ENCODE assay signal across 30 cellular contexts in the genomic region with DNA sequence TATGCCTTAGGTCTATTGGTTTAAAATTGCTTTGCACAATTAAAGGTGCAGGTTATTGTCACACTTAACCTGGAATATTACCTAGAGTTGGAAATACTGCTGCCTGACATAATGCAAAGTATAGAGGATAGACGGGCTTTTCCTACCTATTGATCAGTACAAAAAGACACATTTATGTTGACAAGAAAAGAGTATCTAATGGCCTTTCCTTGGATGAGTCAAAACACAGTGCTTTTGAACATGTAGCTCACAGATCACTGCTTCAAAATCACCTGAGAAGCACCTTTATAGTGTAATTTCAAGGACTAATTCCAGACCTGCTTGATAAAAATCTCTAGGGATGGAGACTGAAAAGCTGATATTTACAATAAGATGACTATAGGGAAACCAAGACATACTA.
A peak's percentile ranks its signal among the peaks of the same experiment; 100 is the strongest.
DNase-seq lines count a peak whose midpoint lies in the region; FAIRE-seq and TF ChIP-seq lines count a peak whose summit lies in the region.
"Had no signal": no experiment of that assay in that cellular context is flagged by ENCODE, and none has a peak within 500 bp of the region (broad histone marks: within the 10 kb centered on the region; RNA-seq: fewer than 3 reads in every experiment).

No MANE protein-coding gene starts in this region.

- DNase-seq in D721Med (ENCODE audit: insufficient read length, low spot score) (no peak), activated gamma-delta T cell (lab: John Stamatoyannopoulos, UW) (no peak), kidney (no peak)
- DNase-seq: 8988T; ACHN; AML-193; BE2C; C1 segment of cervical spinal cord; Caco-2; Calu3; CD4-positive, alpha-beta memory T cell; CD4-positive, alpha-beta T cell; CD4-positive, CD25-positive, alpha-beta regulatory T cell; CD8-positive, alpha-beta memory T cell; CD8-positive, alpha-beta T cell; COR-L47; DMS 273 treated with DMSO at 0.1 percent for 48 hours; DMS153; DMS53; DMS79; DMS79 treated with DMSO at 0.1 percent for 48 hours; DND-41; EL had no signal

- intact Hi-C loops in kidney (cut with DNase I): no loop called here

- TF ChIP-seq RAD21 in neural cell (conservative IDR thresholded peaks at IDR 0.05): peak; percentile 9

- FAIRE-seq in D721Med (lab: Jason Lieb, UNC): peak; percentile 58
- no peak for FAIRE-seq in kidney (lab: Jason Lieb, UNC)
- FAIRE-seq: A204.1, A549 had no signal

- no peak overlapping the region for H3K4me2 ChIP-seq in neural cell (ENCODE audit: low read length)
- H3K4me2 ChIP-seq: A549; BLaER1; BLaER1 treated with 17β-estradiol and CSF1 and Interleukin-3, amounts not matched to agents 10 nM and 100 nM had no signal

- H4K20me1 ChIP-seq in neural cell (ENCODE audit: insufficient read depth): no peaks in the 10 kb centered on the region
- H4K20me1 ChIP-seq: BLaER1; BLaER1 treated with 17β-estradiol and CSF1 and Interleukin-3, amounts not matched to agents 10 nM and 100 nM had no signal

- no peaks in the 10 kb centered on the region for H3K27me3 ChIP-seq in neural cell (ENCODE audit: insufficient read depth, low read depth, low read length)
- H3K27me3 ChIP-seq: BE2C; BLaER1; BLaER1 treated with 17β-estradiol and CSF1 and Interleukin-3, amounts not matched to agents 10 nM and 100 nM had no signal

- no peaks in the 10 kb centered on the region for H3K9me2 ChIP-seq in neural cell (ENCODE audit: insufficient read depth, low read length)

- no peaks in the 10 kb centered on the region for H3K4me1 ChIP-seq in kidney (ENCODE audit: control insufficient read depth in 1 of 2, insufficient read depth in 1 of 2, low read depth in 1 of 2, low read length in 2 of 2)
- H3K4me1 ChIP-seq: A549; BE2C; BLaER1; BLaER1 treated with 17β-estradiol and CSF1 and Interleukin-3, amounts not matched to agents 10 nM and 100 nM; Caco-2 had no signal

- no peak overlapping the region for H2AFZ ChIP-seq in neural cell (ENCODE audit: low read depth, low read length)

- H3K36me3 ChIP-seq in neural cell (ENCODE audit: insufficient read depth, low read length): no peaks in the 10 kb centered on the region
- H3K36me3 ChIP-seq in kidney (ENCODE audit: control insufficient read depth in 1 of 2, insufficient read depth in 2 of 2, low read length in 2 of 2): no peaks in the 10 kb centered on the region
- H3K36me3 ChIP-seq: BE2C; BLaER1; BLaER1 treated with 17β-estradiol and CSF1 and Interleukin-3, amounts not matched to agents 10 nM and 100 nM had no signal

- H3F3A ChIP-seq in neural cell (ENCODE audit: insufficient read depth, low read length, poor library complexity, severe bottlenecking): no peaks in the 10 kb centered on the region

- H3K4me3 ChIP-seq in neural cell (ENCODE audit: low read length) (no peak overlapping the region), kidney (ENCODE audit: low read length in 2 of 2) (no peak overlapping the region)
- H3K4me3 ChIP-seq: A549; BLaER1; BLaER1 treated with 17β-estradiol and CSF1 and Interleukin-3, amounts not matched to agents 10 nM and 100 nM had no signal

- TF ChIP-seq CTCF in D721Med (IDR thresholded peaks at IDR 0.05; ENCODE audit: insufficient read depth, missing control alignments): no peak
- TF ChIP-seq CTCF in neural cell (IDR thresholded peaks at IDR 0.05; ENCODE audit: poor library complexity, severe bottlenecking): no peak
- TF ChIP-seq CTCF in kidney (IDR thresholded peaks at IDR 0.05; ENCODE audit: borderline replicate concordance, extremely low read depth, insufficient read depth): no peak

- H3K79me2 ChIP-seq in neural cell (replicated peaks; ENCODE audit: insufficient read depth, low read length): peaks cover 14% of the 10 kb centered on the region

- peak overlapping the region; percentile 26 for H3K27ac ChIP-seq in neural cell (ENCODE audit: low read length)
- H3K27ac ChIP-seq in kidney (ENCODE audit: low read depth in 2 of 2, low read length in 2 of 2): no peak overlapping the region
- H3K27ac ChIP-seq: 22Rv1; A549; BLaER1; BLaER1 treated with 17β-estradiol and CSF1 and Interleukin-3, amounts not matched to agents 10 nM and 100 nM; C4-2B had no signal

- H3K9me3 ChIP-seq in neural cell (ENCODE audit: low read length) (no peaks in the 10 kb centered on the region), kidney (ENCODE audit: control insufficient read depth in 1 of 2, low read length in 2 of 2) (no peaks in the 10 kb centered on the region)
- H3K9me3 ChIP-seq: A549; BE2C; BLaER1; BLaER1 treated with 17β-estradiol and CSF1 and Interleukin-3, amounts not matched to agents 10 nM and 100 nM; Caco-2 had no signal

- TF ChIP-seq EP300 in neural cell (conservative IDR thresholded peaks at IDR 0.05; ENCODE audit: poor library complexity, severe bottlenecking): peak; percentile 62

- H3K9ac ChIP-seq in neural cell (ENCODE audit: low read length) (no peak overlapping the region), kidney (ENCODE audit: low read length in 2 of 2) (no peak overlapping the region)
- H3K9ac ChIP-seq: BLaER1; BLaER1 treated with 17β-estradiol and CSF1 and Interleukin-3, amounts not matched to agents 10 nM and 100 nM had no signal

TF ChIP-seq in neural cell, 6 proteins besides CTCF, POLR2A, EP300 and RAD21:
- TF ChIP-seq, protein P1, sequence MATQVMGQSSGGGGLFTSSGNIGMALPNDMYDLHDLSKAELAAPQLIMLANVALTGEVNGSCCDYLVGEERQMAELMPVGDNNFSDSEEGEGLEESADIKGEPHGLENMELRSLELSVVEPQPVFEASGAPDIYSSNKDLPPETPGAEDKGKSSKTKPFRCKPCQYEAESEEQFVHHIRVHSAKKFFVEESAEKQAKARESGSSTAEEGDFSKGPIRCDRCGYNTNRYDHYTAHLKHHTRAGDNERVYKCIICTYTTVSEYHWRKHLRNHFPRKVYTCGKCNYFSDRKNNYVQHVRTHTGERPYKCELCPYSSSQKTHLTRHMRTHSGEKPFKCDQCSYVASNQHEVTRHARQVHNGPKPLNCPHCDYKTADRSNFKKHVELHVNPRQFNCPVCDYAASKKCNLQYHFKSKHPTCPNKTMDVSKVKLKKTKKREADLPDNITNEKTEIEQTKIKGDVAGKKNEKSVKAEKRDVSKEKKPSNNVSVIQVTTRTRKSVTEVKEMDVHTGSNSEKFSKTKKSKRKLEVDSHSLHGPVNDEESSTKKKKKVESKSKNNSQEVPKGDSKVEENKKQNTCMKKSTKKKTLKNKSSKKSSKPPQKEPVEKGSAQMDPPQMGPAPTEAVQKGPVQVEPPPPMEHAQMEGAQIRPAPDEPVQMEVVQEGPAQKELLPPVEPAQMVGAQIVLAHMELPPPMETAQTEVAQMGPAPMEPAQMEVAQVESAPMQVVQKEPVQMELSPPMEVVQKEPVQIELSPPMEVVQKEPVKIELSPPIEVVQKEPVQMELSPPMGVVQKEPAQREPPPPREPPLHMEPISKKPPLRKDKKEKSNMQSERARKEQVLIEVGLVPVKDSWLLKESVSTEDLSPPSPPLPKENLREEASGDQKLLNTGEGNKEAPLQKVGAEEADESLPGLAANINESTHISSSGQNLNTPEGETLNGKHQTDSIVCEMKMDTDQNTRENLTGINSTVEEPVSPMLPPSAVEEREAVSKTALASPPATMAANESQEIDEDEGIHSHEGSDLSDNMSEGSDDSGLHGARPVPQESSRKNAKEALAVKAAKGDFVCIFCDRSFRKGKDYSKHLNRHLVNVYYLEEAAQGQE (IDR thresholded peaks at IDR 0.05; ENCODE audit: borderline replicate concordance): peak; percentile 55
- no peak for TF ChIP-seq SMC3 (conservative IDR thresholded peaks at IDR 0.05; ENCODE audit: poor library complexity)
- peak; percentile 52 for TF ChIP-seq POLR2AphosphoS5 (IDR thresholded peaks at IDR 0.05)
